ENCODE assay signal across 22 cellular contexts in genomic region chr1:230983811-230984210, GRCh38.
"Had no signal": no experiment of that assay in that cellular context is flagged by ENCODE, and none has a peak within 500 bp of the region (broad histone marks: within the 10 kb centered on the region; RNA-seq: fewer than 3 reads in every experiment).

No MANE protein-coding gene starts in this region.

- H3K27ac Mint-ChIP-seq: memory B cell, natural killer cell, neural progenitor cell had no signal

- H3K9me3 ChIP-seq: gastrocnemius medialis, prostate gland, right atrium auricular region, suprapubic skin had no signal

- H3K36me3 ChIP-seq: gastrocnemius medialis, neural progenitor cell, prostate gland, right atrium auricular region had no signal

- H3K9ac ChIP-seq: neural progenitor cell, parathyroid adenoma had no signal

- H3K4me3 ChIP-seq: dorsolateral prefrontal cortex, gastrocnemius medialis, lung, neural progenitor cell, prostate gland, right atrium auricular region, smooth muscle cell, suprapubic skin had no signal

- H3K4me1 ChIP-seq: prostate gland had no signal

- H3K27me3 Mint-ChIP-seq: memory B cell had no signal

- H3K27ac ChIP-seq: dorsolateral prefrontal cortex, epithelial cell of prostate, gastrocnemius medialis, neural progenitor cell, parathyroid adenoma, prostate gland, right atrium auricular region, suprapubic skin had no signal

- H3K36me3 Mint-ChIP-seq: natural killer cell had no signal

- H3K4me3 Mint-ChIP-seq: memory B cell, natural killer cell, neural progenitor cell had no signal

- H3K27me3 ChIP-seq: dorsolateral prefrontal cortex, gastrocnemius medialis, neural progenitor cell, right atrium auricular region, suprapubic skin had no signal

- H3K9me3 Mint-ChIP-seq: memory B cell, natural killer cell, neural progenitor cell had no signal

- DNase-seq: cortex of kidney; dorsolateral prefrontal cortex; effector CD4-positive, alpha-beta T cell; foreskin fibroblast; gastrocnemius medialis; head of caudate nucleus; natural killer cell; stimulated activated CD4-positive, alpha-beta T cell treated with anti-CD3 and anti-CD28 coated beads, Interleukin-12 subunit alpha, Interleukin-12 subunit beta, amount 100 ng/mL, for 4 hours; stimulated activated CD4-positive, alpha-beta T cell treated with anti-CD3 and anti-CD28 coated beads, Interleukin-1b, Interleukin-23, amount 100 ng/mL, for 48 hours; stimulated activated CD4-positive, alpha-beta T cell treated with anti-CD3 and anti-CD28 coated beads, Interleukin-4, amount 100 ng/mL, for 1 hour; stimulated activated CD8-positive, alpha-beta memory T cell treated with anti-CD3 and anti-CD28 coated beads, Interleukin-4, amount 100 ng/mL, for 48 hours; stimulated activated naive CD4-positive, alpha-beta T cell treated with Interleukin-2 at 50 U/mL for 16 hours; trophoblast cell had no signal

- H2AFZ ChIP-seq: neural progenitor cell, parathyroid adenoma had no signal
